Comparison of ENCODE assay signal across 19 cellular contexts in the genomic region with DNA sequence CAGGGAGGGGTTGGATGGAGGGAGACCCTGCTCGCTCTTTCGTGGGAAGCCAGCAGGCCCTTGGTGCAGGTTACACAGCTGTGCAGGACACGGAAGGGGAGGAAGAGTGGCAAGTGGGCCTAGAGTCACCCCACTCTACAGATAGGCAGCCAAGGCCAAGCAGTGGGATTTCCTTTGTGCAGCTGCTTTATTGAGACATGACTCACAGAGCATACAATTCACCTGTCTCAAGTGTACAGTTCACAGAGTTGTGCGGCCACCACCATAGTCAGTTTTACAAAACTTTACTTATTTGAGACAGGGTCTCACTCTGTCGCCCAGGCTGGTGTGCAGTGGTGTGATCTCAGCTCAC.
DNase-seq lines count a peak whose midpoint lies in the region; ATAC-seq and TF ChIP-seq lines count a peak whose summit lies in the region.
"Had no signal": no experiment of that assay in that cellular context is flagged by ENCODE, and none has a peak within 500 bp of the region (broad histone marks: within the 10 kb centered on the region; RNA-seq: fewer than 3 reads in every experiment).

No MANE protein-coding gene starts in this region.

- no peak overlapping the region for H3K4me3 ChIP-seq in cardiac muscle cell
- H3K4me3 ChIP-seq in colonic mucosa = no peak overlapping the region
- H3K4me3 ChIP-seq in neural progenitor cell = no peak overlapping the region
- no peak overlapping the region for H3K4me3 ChIP-seq in transverse colon
- H3K4me3 ChIP-seq in testis = no peak overlapping the region

- no peaks in the 10 kb centered on the region for H4K20me1 ChIP-seq in neural progenitor cell (ENCODE audit: low read depth)

- H3K27me3 Mint-ChIP-seq in neural progenitor cell (ENCODE audit: insufficient read depth, low read depth) = peaks cover 9% of the 10 kb centered on the region
- H3K27me3 Mint-ChIP-seq: activated CD4-positive, alpha-beta T cell treated with anti-CD3 and anti-CD28 coated beads, Interleukin-2, amount 10 ng/mL, durations not matched to agents 7 days and 5 days had no signal

- DNase-seq in cardiac muscle cell (ENCODE audit: low read depth in 1 of 2, low spot score in 1 of 2) (no peak), left ventricle myocardium superior (no peak), colonic mucosa (no peak), neural progenitor cell (ENCODE audit: low spot score) (no peak), transverse colon (no peak), 8988T (no peak), testis (no peak)
- DNase-seq: activated CD4-positive, alpha-beta T cell treated with anti-CD3 and anti-CD28 coated beads, Interleukin-2, amount 10 ng/mL, durations not matched to agents 7 days and 5 days; activated naive CD4-positive, alpha-beta T cell treated with anti-CD3 and anti-CD28 coated beads for 36 hours; DMS79 treated with DMSO at 0.1 percent for 48 hours; kidney glomerular epithelial cell; NCI-H1436; NCI-H2171; NCI-H748 treated with DMSO at 0.1 percent for 48 hours; stimulated activated CD4-positive, alpha-beta T cell treated with anti-CD3 and anti-CD28 coated beads, Interleukin-4, amount 100 ng/mL, for 1 hour had no signal

- no peaks in the 10 kb centered on the region for H3K9me3 Mint-ChIP-seq in neural progenitor cell
- H3K9me3 Mint-ChIP-seq: activated CD4-positive, alpha-beta T cell treated with anti-CD3 and anti-CD28 coated beads, Interleukin-2, amount 10 ng/mL, durations not matched to agents 7 days and 5 days; activated naive CD4-positive, alpha-beta T cell treated with anti-CD3 and anti-CD28 coated beads for 36 hours had no signal

- WGBS in transverse colon (ENCODE audit: low coverage in 1 of 2), 2 donors = 88 to 90% methylated on average over 2 to 5 of the region's 5 CpGs
- WGBS in testis, 2 donors = 75 to 83% methylated on average over 5 of the region's 5 CpGs

- intact Hi-C loops in left ventricle myocardium superior (cut with micrococcal nuclease) = no loop called here
- intact Hi-C loops in colonic mucosa (cut with DNase I) = no loop called here
- intact Hi-C loops in transverse colon (cut with DNase I; ENCODE audit: low total_unique reads) = no loop called here
- intact Hi-C loops in testis (cut with DNase I; ENCODE audit: low total_unique reads) = loop anchor here (10.0 kb wide), 1 partner anchor 79 kb away; no protein-coding TSS in a partner anchor

- H3F3A ChIP-seq in neural progenitor cell (ENCODE audit: low read depth) = peaks cover 28% of the 10 kb centered on the region

- no peak for TF ChIP-seq EP300 in transverse colon (IDR thresholded peaks at IDR 0.05; ENCODE audit: low read depth)

- H3K27me3 ChIP-seq in cardiac muscle cell (no peaks in the 10 kb centered on the region), colonic mucosa (no peaks in the 10 kb centered on the region), neural progenitor cell (no peaks in the 10 kb centered on the region), transverse colon (peaks cover 13% of the 10 kb centered on the region), testis (no peaks in the 10 kb centered on the region)

- H3K36me3 Mint-ChIP-seq in neural progenitor cell = no peaks in the 10 kb centered on the region

- H3K9me3 ChIP-seq in cardiac muscle cell (ENCODE audit: low read depth) (no peaks in the 10 kb centered on the region), colonic mucosa (no peaks in the 10 kb centered on the region), neural progenitor cell (ENCODE audit: low read depth) (no peaks in the 10 kb centered on the region), transverse colon (no peaks in the 10 kb centered on the region), testis (no peaks in the 10 kb centered on the region)
- H3K9me3 ChIP-seq: neutrophil had no signal

- H3K4me1 Mint-ChIP-seq in neural progenitor cell = peaks cover 70% of the 10 kb centered on the region
- H3K4me1 Mint-ChIP-seq: activated CD4-positive, alpha-beta T cell treated with anti-CD3 and anti-CD28 coated beads, Interleukin-2, amount 10 ng/mL, durations not matched to agents 7 days and 5 days had no signal

- H3K9ac ChIP-seq in colonic mucosa (ENCODE audit: low read depth in 2 of 2, low read length in 2 of 2) = no peak overlapping the region
- H3K9ac ChIP-seq in neural progenitor cell = no peak overlapping the region

- peak overlapping the region; percentile 93 for H3K27ac Mint-ChIP-seq in neural progenitor cell
- H3K27ac Mint-ChIP-seq: activated CD4-positive, alpha-beta T cell treated with anti-CD3 and anti-CD28 coated beads, Interleukin-2, amount 10 ng/mL, durations not matched to agents 7 days and 5 days; activated naive CD4-positive, alpha-beta T cell treated with anti-CD3 and anti-CD28 coated beads for 36 hours had no signal

- ATAC-seq in left ventricle myocardium superior (no peak), HG03045 (IDR thresholded peaks at IDR 0.05; ENCODE audit: unreplicated experiment) (no peak)
- ATAC-seq: Panc1 had no signal

- H3K27ac ChIP-seq in cardiac muscle cell (peak overlapping the region; percentile 88), colonic mucosa (peak overlapping the region; percentile 12), neural progenitor cell (no peak overlapping the region), transverse colon (peak overlapping the region; percentile 27 to 86 (median 78)), testis (no peak overlapping the region)
- H3K27ac ChIP-seq: C4-2B, neutrophil had no signal

- H2AFZ ChIP-seq in neural progenitor cell (replicated peaks) = no peak overlapping the region

- in situ Hi-C loops in transverse colon (cut with MboI; ENCODE audit: low pct_ligation_motif_present in 1 of 4, low pct_unique_long_range_greater_than_20kb in 1 of 4, low sequenced_read_pairs in 3 of 4) = no loop called here

- TF ChIP-seq POLR2A in transverse colon (IDR thresholded peaks at IDR 0.05) = no peak
- TF ChIP-seq POLR2A in testis (IDR thresholded peaks at IDR 0.05) = no peak

- peak overlapping the region; percentile 54 for H3K4me2 ChIP-seq in neural progenitor cell

- peaks cover 74% of the 10 kb centered on the region for H3K4me1 ChIP-seq in cardiac muscle cell (ENCODE audit: low read depth)
- H3K4me1 ChIP-seq in colonic mucosa = no peaks in the 10 kb centered on the region
- peaks cover 47% of the 10 kb centered on the region for H3K4me1 ChIP-seq in neural progenitor cell
- H3K4me1 ChIP-seq in transverse colon = peaks cover 35 to 59% (median 38%) of the 10 kb centered on the region in 4 donors
- H3K4me1 ChIP-seq in testis = peaks cover 69% of the 10 kb centered on the region

- TF ChIP-seq CTCF in cardiac muscle cell (IDR thresholded peaks at IDR 0.05; ENCODE audit: low read depth, low read length) (no peak), colonic mucosa (IDR thresholded peaks at IDR 0.05) (no peak), neural progenitor cell (IDR thresholded peaks at IDR 0.05) (no peak), transverse colon (IDR thresholded peaks at IDR 0.05) (no peak), testis (IDR thresholded peaks at IDR 0.05) (no peak)

- H3K4me3 Mint-ChIP-seq in neural progenitor cell = no peak overlapping the region
- H3K4me3 Mint-ChIP-seq: activated CD4-positive, alpha-beta T cell treated with anti-CD3 and anti-CD28 coated beads, Interleukin-2, amount 10 ng/mL, durations not matched to agents 7 days and 5 days; activated naive CD4-positive, alpha-beta T cell treated with anti-CD3 and anti-CD28 coated beads for 36 hours had no signal

- H3K79me2 ChIP-seq in neural progenitor cell (ENCODE audit: low read depth) = no peaks in the 10 kb centered on the region

- H3K36me3 ChIP-seq in cardiac muscle cell (no peaks in the 10 kb centered on the region), colonic mucosa (no peaks in the 10 kb centered on the region), neural progenitor cell (no peaks in the 10 kb centered on the region), transverse colon (no peaks in the 10 kb centered on the region), testis (ENCODE audit: low read depth, missing control alignments) (no peaks in the 10 kb centered on the region)
- H3K36me3 ChIP-seq: neutrophil had no signal

Comparison
In these comparisons a context has a peak if more than half of its experiments do, and no peak if none do; other contexts are left out.
1. H3K27ac ChIP-seq: peak in cardiac muscle cell (single experiment), colonic mucosa (single experiment) and transverse colon (4 of 4); none in neural progenitor cell (single experiment) and testis (0 of 2).